16 cellular contexts compared by ENCODE assay signal in the genomic region with DNA sequence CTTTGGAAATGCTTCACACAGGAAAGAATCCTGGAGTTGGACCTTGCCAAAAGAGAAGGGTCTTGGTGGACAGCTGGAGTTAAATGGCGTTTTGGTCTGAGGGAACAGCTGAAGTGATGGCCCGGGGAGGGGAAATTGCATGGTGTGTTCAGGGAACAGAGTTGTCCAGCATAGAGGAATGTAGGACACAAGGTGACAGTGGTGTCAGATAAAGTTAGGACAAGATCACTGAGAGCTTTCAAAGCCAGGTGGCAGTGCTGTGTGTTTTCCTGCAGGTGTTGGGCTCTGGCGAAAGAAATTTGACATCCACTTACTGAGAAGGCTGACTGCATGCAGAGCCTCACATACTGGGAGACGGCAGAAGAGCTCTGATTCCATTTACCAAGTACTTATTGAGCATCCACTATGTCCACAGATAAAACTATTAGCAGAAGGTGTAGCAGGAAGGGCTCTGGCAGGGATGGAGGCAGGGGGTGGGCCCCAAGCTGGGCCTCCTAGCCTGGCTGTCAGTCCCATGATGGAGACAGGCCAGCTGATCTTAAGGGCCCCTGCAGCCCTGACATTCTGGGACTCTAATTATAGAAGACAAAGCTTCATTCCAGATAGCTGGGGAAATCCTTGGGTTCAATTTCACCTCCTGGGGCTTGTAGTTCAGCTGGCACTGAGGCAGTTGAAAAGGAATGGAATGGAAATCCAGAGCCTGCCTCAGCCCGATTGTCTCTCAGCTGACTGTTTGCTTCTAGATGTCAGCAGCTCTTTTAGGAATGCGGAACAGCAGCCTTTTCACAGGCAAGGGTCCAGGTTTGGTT.
DNase-seq lines count a peak whose midpoint lies in the region; ATAC-seq and TF ChIP-seq lines count a peak whose summit lies in the region.
"Had no signal": no experiment of that assay in that cellular context is flagged by ENCODE, and none has a peak within 500 bp of the region (broad histone marks: within the 10 kb centered on the region; RNA-seq: fewer than 3 reads in every experiment).

No MANE protein-coding gene starts in this region.

- H3K9ac ChIP-seq in parathyroid adenoma, result no peak overlapping the region
- H3K9ac ChIP-seq: BLaER1 treated with 17β-estradiol and CSF1 and Interleukin-3, amounts not matched to agents 10 nM and 100 nM; SK-N-SH had no signal

- intact Hi-C loops in heart right ventricle (cut with DNase I), result no loop called here

- TF ChIP-seq CTCF in VCaP (conservative IDR thresholded peaks at IDR 0.05), result peak; percentile 16; the same call in 1 of the 2 replicates
- peak in 4 of 9 donors; percentile 18 to 38 (median 26) for TF ChIP-seq CTCF in heart right ventricle (IDR thresholded peaks at IDR 0.05)
- TF ChIP-seq CTCF in parathyroid adenoma (IDR thresholded peaks at IDR 0.05), result peak; percentile 21
- no peak for TF ChIP-seq CTCF in tibial nerve (IDR thresholded peaks at IDR 0.05)

- no peak overlapping the region for H3K4me3 ChIP-seq in heart right ventricle
- no peak overlapping the region for H3K4me3 ChIP-seq in parathyroid adenoma (ENCODE audit: low read depth, low read length)
- no peak overlapping the region for H3K4me3 ChIP-seq in tibial nerve
- H3K4me3 ChIP-seq: BLaER1 treated with 17β-estradiol and CSF1 and Interleukin-3, amounts not matched to agents 10 nM and 100 nM; mucosa of descending colon had no signal

- no peak overlapping the region for H3K4me2 ChIP-seq in parathyroid adenoma (ENCODE audit: low read length)
- H3K4me2 ChIP-seq: BLaER1 treated with 17β-estradiol and CSF1 and Interleukin-3, amounts not matched to agents 10 nM and 100 nM; SK-N-SH had no signal

- no peak overlapping the region for H3K27ac ChIP-seq in VCaP
- H3K27ac ChIP-seq in heart right ventricle, result peak overlapping the region in 8 of 10 donors; percentile 22 to 71 (median 52)
- peak overlapping the region; percentile 39 for H3K27ac ChIP-seq in parathyroid adenoma
- H3K27ac ChIP-seq in tibial nerve, result no peak overlapping the region
- H3K27ac ChIP-seq: BLaER1 treated with 17β-estradiol and CSF1 and Interleukin-3, amounts not matched to agents 10 nM and 100 nM; WERI-Rb-1 had no signal

- H3K9me3 ChIP-seq in heart right ventricle (no peaks in the 10 kb centered on the region), parathyroid adenoma (ENCODE audit: control insufficient read depth, low read length) (no peaks in the 10 kb centered on the region), tibial nerve (no peaks in the 10 kb centered on the region)
- H3K9me3 ChIP-seq: mucosa of descending colon, SK-N-SH had no signal

- ATAC-seq in heart right ventricle, result peak; percentile 80 to 94 (median 90)
- no peak for ATAC-seq in HG02571 (IDR thresholded peaks at IDR 0.05; ENCODE audit: unreplicated experiment)
- no peak for ATAC-seq in HG03135 (IDR thresholded peaks at IDR 0.05; ENCODE audit: unreplicated experiment)
- ATAC-seq: mucosa of descending colon; stimulated activated naive B cell treated with anti-CD40 and anti-IgM and Interleukin-4, amounts not matched to agents 10 μg/mL and 1 μg/mL and 100 μg/mL, for 72 hours had no signal

- H3K79me2 ChIP-seq in parathyroid adenoma, result no peaks in the 10 kb centered on the region

- DNase-seq in GM03348 (ENCODE audit: low spot score) (peak; percentile 51), heart right ventricle (peak; percentile 34 to 54), tibial nerve (ENCODE audit: low spot score in 2 of 2) (no peak), NCI-H2227 (lab: John Stamatoyannopoulos, UW; ENCODE audit: unreplicated experiment) (no peak)
- DNase-seq: GF-D8; MM.1S; mucosa of descending colon; NCI-H2171 treated with DMSO at 0.1 percent for 48 hours; SK-N-SH; stimulated activated naive B cell treated with anti-CD40 and anti-IgM and Interleukin-4, amounts not matched to agents 10 μg/mL and 1 μg/mL and 100 μg/mL, for 72 hours; WERI-Rb-1 had no signal

- TF ChIP-seq POLR2A in tibial nerve (IDR thresholded peaks at IDR 0.05), result no peak

- WGBS in heart right ventricle, 2 donors, result 27 to 31% methylated on average over 6 of the region's 6 CpGs
- 62 to 71% methylated on average over 6 of the region's 6 CpGs for WGBS in tibial nerve, 2 donors

- H3K36me3 ChIP-seq in heart right ventricle (no peaks in the 10 kb centered on the region), parathyroid adenoma (ENCODE audit: control insufficient read depth, insufficient read depth, low read length) (no peaks in the 10 kb centered on the region), tibial nerve (no peaks in the 10 kb centered on the region)
- H3K36me3 ChIP-seq: BLaER1 treated with 17β-estradiol and CSF1 and Interleukin-3, amounts not matched to agents 10 nM and 100 nM; WERI-Rb-1 had no signal

- H3K27me3 ChIP-seq in heart right ventricle, result peaks cover 0 to 11% (median 0%) of the 10 kb centered on the region in 7 donors
- no peaks in the 10 kb centered on the region for H3K27me3 ChIP-seq in parathyroid adenoma (ENCODE audit: control insufficient read depth, insufficient read depth, low read length)
- H3K27me3 ChIP-seq in tibial nerve, result no peaks in the 10 kb centered on the region
- H3K27me3 ChIP-seq: BLaER1 treated with 17β-estradiol and CSF1 and Interleukin-3, amounts not matched to agents 10 nM and 100 nM had no signal

- peak overlapping the region; percentile 34 for H2AFZ ChIP-seq in parathyroid adenoma

- no peak for TF ChIP-seq EP300 in tibial nerve (IDR thresholded peaks at IDR 0.05)

- H3K4me1 ChIP-seq in heart right ventricle (peaks cover 0 to 25% (median 11%) of the 10 kb centered on the region in 9 donors), parathyroid adenoma (no peaks in the 10 kb centered on the region), tibial nerve (no peaks in the 10 kb centered on the region)

Comparison
In these comparisons a context has a peak if more than half of its experiments do, and no peak if none do; other contexts are left out.
1. DNase-seq: peak in GM03348 (single experiment) and heart right ventricle (2 of 2); none in tibial nerve (0 of 2) and NCI-H2227 (single experiment).
2. H3K27ac ChIP-seq: peak in heart right ventricle (8 of 10) and parathyroid adenoma (single experiment); none in VCaP (single experiment) and tibial nerve (0 of 4).
3. CTCF ChIP-seq: peak in VCaP (single experiment) and parathyroid adenoma (single experiment); none in tibial nerve (0 of 5).
4. ATAC-seq: peak in heart right ventricle (8 of 8); none in HG02571 (single experiment) and HG03135 (single experiment).